In genomic region chr15:98567951-98568350, GRCh38 we compare ENCODE assay signal across 23 cellular contexts.
DNase-seq lines count a peak whose midpoint lies in the region; ATAC-seq and TF ChIP-seq lines count a peak whose summit lies in the region.
"Had no signal": no experiment of that assay in that cellular context is flagged by ENCODE, and none has a peak within 500 bp of the region (broad histone marks: within the 10 kb centered on the region; RNA-seq: fewer than 3 reads in every experiment).

No MANE protein-coding gene starts in this region.

- CTCF ChIA-PET in IMR-90 (lab: Yijun Ruan, JAX) (interaction anchor here (1.1 to 2.0 kb wide), 6 partner anchors 10 to 126 kb away, joined by 3 to 10 read pairs (median 5); no protein-coding TSS in a partner anchor), RWPE1 (lab: Yijun Ruan, JAX) (interaction anchor here (0.5 to 1.6 kb wide), 8 partner anchors 9 to 296 kb away, joined by 3 to 6 read pairs (median 4); no protein-coding TSS in a partner anchor)

- 30% methylated on average over 2 of the region's 7 CpGs; no CpG with 5 or more reads in 1 of the 2 experiments for WGBS in IMR-90 (ENCODE audit: extremely low coverage in 2 of 2, insufficient read length in 1 of 2), 2 experiments

- no peak overlapping the region for H2BK15ac ChIP-seq in IMR-90 (ENCODE audit: low read depth, low read length)

- H3K9me3 ChIP-seq in BE2C (no peaks in the 10 kb centered on the region), IMR-90 (ENCODE audit: control insufficient read depth, insufficient read depth, low read length) (no peaks in the 10 kb centered on the region)
- H3K9me3 ChIP-seq: Peyer's patch, thyroid gland had no signal

- no peak overlapping the region for H2BK5ac ChIP-seq in IMR-90 (ENCODE audit: low read depth, low read length, poor library complexity, severe bottlenecking)

- dilution Hi-C loops in IMR-90 (cut with HindIII; ENCODE audit: low sequenced_read_pairs, unreplicated experiment) = no loop called here

- no peak overlapping the region for H4K8ac ChIP-seq in IMR-90 (ENCODE audit: low read depth in 2 of 2, low read length in 2 of 2)

- ATAC-seq in IMR-90 (ENCODE audit: low read depth) (peak; percentile 79), HG03565 (IDR thresholded peaks at IDR 0.05; ENCODE audit: unreplicated experiment) (no peak)
- ATAC-seq: heart left ventricle; naive thymus-derived CD8-positive, alpha-beta T cell had no signal

- in situ Hi-C loops in IMR-90 (cut with MboI; ENCODE audit: low sequenced_read_pairs) = no loop called here

- H3K4me2 ChIP-seq in IMR-90 (ENCODE audit: low read depth, low read length) = peak overlapping the region; percentile 65; the same call in 1 of the 2 replicates

- no peak for TF ChIP-seq RAD21 in IMR-90 (IDR thresholded peaks at IDR 0.05; ENCODE audit: low read length)

- no peaks in the 10 kb centered on the region for H4K20me1 ChIP-seq in IMR-90 (ENCODE audit: insufficient read depth, low read length)

- H3K27ac ChIP-seq in IMR-90 (ENCODE audit: insufficient read depth, low read length) = no peak overlapping the region
- no peak overlapping the region for H3K27ac ChIP-seq in RWPE1
- H3K27ac ChIP-seq: heart left ventricle, Peyer's patch, thyroid gland had no signal

- H3K56ac ChIP-seq in IMR-90 (ENCODE audit: extremely low read depth, insufficient read depth, low read length) = no peak overlapping the region

- POLR2A ChIA-PET in IMR-90 (lab: Charles Lee; ENCODE audit: unreplicated experiment) (no interaction called here), RWPE1 (lab: Yijun Ruan, JAX; ENCODE audit: low non-redundant PET) (no interaction called here)

- H3K14ac ChIP-seq in IMR-90 (replicated peaks; ENCODE audit: low read depth, low read length) = no peak overlapping the region; the same call in 1 of the 2 replicates

- H3K36me3 ChIP-seq in BE2C = no peaks in the 10 kb centered on the region
- H3K36me3 ChIP-seq in IMR-90 (ENCODE audit: control insufficient read depth, insufficient read depth, low read length) = no peaks in the 10 kb centered on the region
- H3K36me3 ChIP-seq: heart left ventricle, Peyer's patch, thyroid gland had no signal

- H2BK120ac ChIP-seq in IMR-90 (ENCODE audit: low read depth, low read length) = no peak overlapping the region; the same call in 1 of the 2 replicates

- H3K79me1 ChIP-seq in IMR-90 (ENCODE audit: low read depth in 1 of 2, low read length in 2 of 2) = no peaks in the 10 kb centered on the region

- H3K4me1 ChIP-seq in BE2C (no peaks in the 10 kb centered on the region), IMR-90 (ENCODE audit: control insufficient read depth, insufficient read depth, low read length) (peaks cover 7% of the 10 kb centered on the region; the same call in 1 of the 2 replicates)
- H3K4me1 ChIP-seq: heart left ventricle, Peyer's patch, thyroid gland had no signal

- no peak overlapping the region for H3K4ac ChIP-seq in IMR-90 (ENCODE audit: low read depth, low read length)

- BruUV-seq in IMR-90 (replicated peaks; lab: Mats Ljungman, UMichigan) = no TSS peak

- H4K5ac ChIP-seq in IMR-90 (ENCODE audit: low read depth, low read length) = no peak overlapping the region

- no peak overlapping the region for H2AFZ ChIP-seq in IMR-90 (replicated peaks; ENCODE audit: low read length, poor library complexity)

- TF ChIP-seq CTCF in BE2C (IDR thresholded peaks at IDR 0.05; ENCODE audit: low read depth, low read length) = no peak
- TF ChIP-seq CTCF in IMR-90 (conservative IDR thresholded peaks at IDR 0.05; ENCODE audit: low read depth, low read length) = no peak
- no peak for TF ChIP-seq CTCF in RWPE1 (conservative IDR thresholded peaks at IDR 0.05; ENCODE audit: low read depth)

- H2AK5ac ChIP-seq in IMR-90 (ENCODE audit: low read depth, low read length) = no peak overlapping the region

- no peak overlapping the region for H3K18ac ChIP-seq in IMR-90 (ENCODE audit: low read depth, low read length)

- no peak for TF ChIP-seq POLR2A in IMR-90 (IDR thresholded peaks at IDR 0.05; ENCODE audit: low read depth, low read length)

- H3K9me1 ChIP-seq in IMR-90 (ENCODE audit: insufficient read depth, low read length) = 0 out of 2 replicates have a peak, but pooled peaks cover 2% of the 10 kb centered on the region

- H3K4me3 ChIP-seq in BE2C (ENCODE audit: low read depth, low read length) (no peak overlapping the region), IMR-90 (ENCODE audit: insufficient read depth, low read depth, low read length) (no peak overlapping the region)
- H3K4me3 ChIP-seq: heart left ventricle, Peyer's patch, thyroid gland had no signal

- no peak overlapping the region; the same call in 1 of the 2 replicates for H2BK20ac ChIP-seq in IMR-90 (ENCODE audit: low read depth, low read length)

- no peak overlapping the region for H3K9ac ChIP-seq in IMR-90 (ENCODE audit: low read depth, low read length)

- H3K27me3 ChIP-seq in BE2C (peaks cover 83% of the 10 kb centered on the region), IMR-90 (ENCODE audit: control insufficient read depth, insufficient read depth, low read length) (no peaks in the 10 kb centered on the region)
- H3K27me3 ChIP-seq: Peyer's patch, thyroid gland had no signal

- intact Hi-C loops in IMR-90 (cut with micrococcal nuclease) = no loop called here

- H3K23ac ChIP-seq in IMR-90 (ENCODE audit: low read depth, low read length) = no peak overlapping the region

- no peak overlapping the region for H4K91ac ChIP-seq in IMR-90 (ENCODE audit: insufficient read depth, low read depth, low read length)

- DNase-seq in BE2C (peak; percentile 30), IMR-90 (no peak), amniotic epithelial cell (ENCODE audit: low read depth) (peak; percentile 2), myocyte (ENCODE audit: low read depth) (peak; percentile 91), NCI-H2029 treated with DMSO at 0.1 percent for 48 hours (lab: John Stamatoyannopoulos, UW) (no peak), RWPE1 (ENCODE audit: low spot score) (no peak), midbrain (lab: John Stamatoyannopoulos, UW) (no peak)
- DNase-seq: activated CD4-positive, alpha-beta memory T cell treated with anti-CD3 and anti-CD28 coated beads for 36 hours; activated effector memory CD4-positive, alpha-beta T cell treated with Interleukin-2 at 50 U/mL for 16 hours; activated naive CD8-positive, alpha-beta T cell treated with anti-CD3 and anti-CD28 coated beads for 36 hours; CD4-positive, alpha-beta T cell; cerebellar nuclear complex; heart left ventricle; HFFc6; naive thymus-derived CD8-positive, alpha-beta T cell; NCI-H1436 treated with DMSO at 0.1 percent for 48 hours; NCI-H510A treated with DMSO at 0.1 percent for 48 hours; occipital lobe; Peyer's patch; stimulated activated CD4-positive, alpha-beta T cell treated with anti-CD3 and anti-CD28 coated beads, Interleukin-12 subunit alpha, Interleukin-12 subunit beta, amount 100 ng/mL, for 4 hours; T-helper 9 cell; thyroid gland had no signal

- no peak overlapping the region for H2AK9ac ChIP-seq in IMR-90 (replicated peaks; ENCODE audit: low read depth, low read length, poor library complexity)

TF ChIP-seq in IMR-90, 13 proteins besides CTCF, POLR2A, EP300 and RAD21:
- no peak for TF ChIP-seq CEBPB (IDR thresholded peaks at IDR 0.05; ENCODE audit: low read depth, low read length)
- no peak for TF ChIP-seq FOS (IDR thresholded peaks at IDR 0.05; ENCODE audit: low read depth, low read length)
- no peak for TF ChIP-seq ELK1 (IDR thresholded peaks at IDR 0.05; ENCODE audit: borderline replicate concordance, low read depth, low read length)
- no peak for TF ChIP-seq USF2 (IDR thresholded peaks at IDR 0.05; ENCODE audit: low read depth, low read length)
- TF ChIP-seq MAZ (IDR thresholded peaks at IDR 0.05; ENCODE audit: borderline replicate concordance, low read depth, low read length) = no peak
- TF ChIP-seq NFE2L2 (IDR thresholded peaks at IDR 0.05; ENCODE audit: low read depth, low read length) = no peak
- TF ChIP-seq RCOR1 (IDR thresholded peaks at IDR 0.05; ENCODE audit: insufficient replicate concordance, low read length) = no peak
- TF ChIP-seq SMC3 (IDR thresholded peaks at IDR 0.05; ENCODE audit: low read depth, low read length) = no peak
- no peak for TF ChIP-seq MAFK (IDR thresholded peaks at IDR 0.05; ENCODE audit: low read depth, low read length)
- no peak for TF ChIP-seq BHLHE40 (IDR thresholded peaks at IDR 0.05; ENCODE audit: low read depth, low read length)
- TF ChIP-seq MXI1 (IDR thresholded peaks at IDR 0.05; ENCODE audit: borderline replicate concordance, low read depth, low read length) = no peak
- TF ChIP-seq RFX5 (IDR thresholded peaks at IDR 0.05; ENCODE audit: low read depth, low read length) = no peak

Comparison
In these comparisons a context has a peak if more than half of its experiments do, and no peak if none do; other contexts are left out.
1. DNase-seq: peak in BE2C (single experiment), amniotic epithelial cell (single experiment) and myocyte (single experiment); none in IMR-90 (single experiment), NCI-H2029 treated with DMSO at 0.1 percent for 48 hours (single experiment), RWPE1 (single experiment) and midbrain (single experiment).